Comparison of ENCODE assay signal across 34 cellular contexts in the genomic region with DNA sequence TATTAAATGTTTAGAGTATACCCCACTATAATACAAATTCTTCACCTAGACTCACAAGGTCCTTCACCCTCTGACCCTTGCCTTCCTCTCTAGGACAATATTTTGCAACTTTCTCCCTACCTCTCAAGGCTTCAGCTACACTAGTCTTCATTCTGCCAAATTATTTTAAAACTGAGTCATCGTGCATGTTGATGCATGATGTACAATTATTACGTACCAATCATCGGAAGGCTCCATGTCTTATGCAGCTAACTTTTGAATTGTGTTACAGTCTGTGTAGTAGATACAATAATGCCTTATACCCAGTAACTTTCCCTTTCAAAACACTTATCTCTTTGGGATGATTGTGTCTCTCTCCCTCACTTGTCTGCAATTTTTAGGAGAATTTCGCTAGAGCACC.
"Had no signal": no experiment of that assay in that cellular context is flagged by ENCODE, and none has a peak within 500 bp of the region (broad histone marks: within the 10 kb centered on the region; RNA-seq: fewer than 3 reads in every experiment).

No MANE protein-coding gene starts in this region.

- H3K4me2 ChIP-seq: SK-N-SH had no signal

- H3K27ac ChIP-seq: ascending aorta, SJSA1 had no signal

- H3K9me3 Mint-ChIP-seq: activated naive CD8-positive, alpha-beta T cell treated with anti-CD3 and anti-CD28 coated beads for 36 hours had no signal

- H3K36me3 Mint-ChIP-seq: activated CD4-positive, alpha-beta memory T cell treated with anti-CD3 and anti-CD28 coated beads for 36 hours; activated CD8-positive, alpha-beta memory T cell treated with anti-CD3 and anti-CD28 coated beads, Interleukin-2, amount 10 ng/mL, durations not matched to agents 7 days and 5 days had no signal

- H3K36me3 ChIP-seq: ascending aorta, SJSA1 had no signal

- H3K9ac ChIP-seq: SK-N-SH had no signal

- H3K27me3 ChIP-seq: ascending aorta, SJSA1 had no signal

- ATAC-seq: activated CD8-positive, alpha-beta memory T cell treated with anti-CD3 and anti-CD28 coated beads, Interleukin-2, amount 10 ng/mL, durations not matched to agents 7 days and 5 days; activated T-cell treated with anti-CD3 and anti-CD28 coated beads, Interleukin-2, amount 50 U/mL, for 72 hours; activated T-helper 17 cell treated with anti-CD3 and anti-CD28 coated beads, Interleukin-2, amount 50 U/mL, for 72 hours; Panc1 had no signal

- H3K27me3 Mint-ChIP-seq: activated B cell treated with CpG ODN at 0.5 μM for 24 hours; activated CD4-positive, alpha-beta memory T cell treated with anti-CD3 and anti-CD28 coated beads for 36 hours; activated CD8-positive, alpha-beta memory T cell treated with anti-CD3 and anti-CD28 coated beads, Interleukin-2, amount 10 ng/mL, durations not matched to agents 7 days and 5 days; activated naive CD8-positive, alpha-beta T cell treated with anti-CD3 and anti-CD28 coated beads for 36 hours; activated T-helper 17 cell treated with anti-CD3 and anti-CD28 coated beads, Interleukin-2, amount 50 U/mL, for 72 hours had no signal

- H3K4me3 ChIP-seq: ascending aorta, SJSA1 had no signal

- H3K4me1 Mint-ChIP-seq: activated B cell treated with CpG ODN at 0.5 μM for 24 hours; activated CD8-positive, alpha-beta memory T cell treated with anti-CD3 and anti-CD28 coated beads, Interleukin-2, amount 10 ng/mL, durations not matched to agents 7 days and 5 days; activated naive CD8-positive, alpha-beta T cell treated with anti-CD3 and anti-CD28 coated beads for 36 hours; activated T-helper 17 cell treated with anti-CD3 and anti-CD28 coated beads, Interleukin-2, amount 50 U/mL, for 72 hours had no signal

- H3K4me1 ChIP-seq: ascending aorta, SJSA1 had no signal

- DNase-seq: activated B cell treated with CpG ODN at 0.5 μM for 24 hours; activated CD4-positive, alpha-beta memory T cell treated with anti-CD3 and anti-CD28 coated beads for 36 hours; activated CD4-positive, alpha-beta T cell treated with anti-CD3 and anti-CD28 coated beads for 4 hours; activated CD4-positive, alpha-beta T cell treated with anti-CD3 and anti-CD28 coated beads, Interleukin-2, amount 50 U/mL, for 1 hour; activated CD4-positive, CD25-positive, alpha-beta regulatory T cell treated with anti-CD3 and anti-CD28 coated beads, Interleukin-2, amount 50 U/mL, for 72 hours; activated CD8-positive, alpha-beta memory T cell treated with anti-CD3 and anti-CD28 coated beads for 24 hours; activated CD8-positive, alpha-beta memory T cell treated with anti-CD3 and anti-CD28 coated beads, Interleukin-2, amount 10 ng/mL, durations not matched to agents 7 days and 5 days; activated CD8-positive, alpha-beta memory T cell treated with anti-CD3 and anti-CD28 coated beads, Interleukin-2, amount 50 U/mL, for 48 hours; activated effector memory CD4-positive, alpha-beta T cell treated with anti-CD3 and anti-CD28 coated beads, Interleukin-2, amount 50 U/mL, for 16 hours; activated naive CD4-positive, alpha-beta T cell; activated naive CD4-positive, alpha-beta T cell treated with anti-CD3 and anti-CD28 coated beads, Interleukin-2, amount 50 U/mL, for 16 hours; activated naive CD8-positive, alpha-beta T cell treated with anti-CD3 and anti-CD28 coated beads for 36 hours; activated T-cell treated with anti-CD3 and anti-CD28 coated beads, Interleukin-2, amount 50 U/mL, for 1 hour; activated T-cell treated with anti-CD3 and anti-CD28 coated beads, Interleukin-2, amount 50 U/mL, for 72 hours; amniotic stem cell; caudate nucleus; Kasumi-1; KG1; MM.1S; MV-4-11; NCI-H1092; NCI-H1436 treated with DMSO at 0.1 percent for 48 hours; NCI-H1694 treated with DMSO at 0.1 percent for 48 hours; NCI-H2029; NCI-H345; NCI-H524 treated with DMSO at 0.1 percent for 48 hours; SHP77 treated with DMSO at 0.1 percent for 48 hours; SK-N-SH had no signal

- H3K9me3 ChIP-seq: ascending aorta, SJSA1, SK-N-SH had no signal

- H3K27ac Mint-ChIP-seq: activated B cell treated with CpG ODN at 0.5 μM for 24 hours; activated CD4-positive, alpha-beta memory T cell treated with anti-CD3 and anti-CD28 coated beads for 36 hours; activated CD8-positive, alpha-beta memory T cell treated with anti-CD3 and anti-CD28 coated beads, Interleukin-2, amount 10 ng/mL, durations not matched to agents 7 days and 5 days; activated naive CD8-positive, alpha-beta T cell treated with anti-CD3 and anti-CD28 coated beads for 36 hours; activated T-cell treated with anti-CD3 and anti-CD28 coated beads, Interleukin-2, amount 50 U/mL, for 72 hours; activated T-helper 17 cell treated with anti-CD3 and anti-CD28 coated beads, Interleukin-2, amount 50 U/mL, for 72 hours; T-helper 1 cell treated with Interleukin-12 subunit alpha and Interleukin-12 subunit beta and Interleukin-4 antibody, amounts not matched to agents 30 μg/mL and 1 μg/mL, for 36 hours; T-helper 2 cell treated with Interferon-gamma antibody and Interleukin-4, amounts not matched to agents 5 μg/mL and 100 μg/mL, for 36 hours had no signal

- H3K4me3 Mint-ChIP-seq: activated B cell treated with CpG ODN at 0.5 μM for 24 hours; activated CD4-positive, alpha-beta memory T cell treated with anti-CD3 and anti-CD28 coated beads for 36 hours; activated CD8-positive, alpha-beta memory T cell treated with anti-CD3 and anti-CD28 coated beads, Interleukin-2, amount 10 ng/mL, durations not matched to agents 7 days and 5 days; activated naive CD8-positive, alpha-beta T cell treated with anti-CD3 and anti-CD28 coated beads for 36 hours; activated T-cell treated with anti-CD3 and anti-CD28 coated beads, Interleukin-2, amount 50 U/mL, for 72 hours; activated T-helper 17 cell treated with anti-CD3 and anti-CD28 coated beads, Interleukin-2, amount 50 U/mL, for 72 hours; T-helper 1 cell treated with Interleukin-12 subunit alpha and Interleukin-12 subunit beta and Interleukin-4 antibody, amounts not matched to agents 30 μg/mL and 1 μg/mL, for 36 hours; T-helper 2 cell treated with Interferon-gamma antibody and Interleukin-4, amounts not matched to agents 5 μg/mL and 100 μg/mL, for 36 hours had no signal
